In genomic region chr4:58063761-58064160, GRCh38 we compare ENCODE assay signal across 20 cellular contexts.
DNase-seq lines count a peak whose midpoint lies in the region; ATAC-seq, FAIRE-seq and TF ChIP-seq lines count a peak whose summit lies in the region.
"Had no signal": no experiment of that assay in that cellular context is flagged by ENCODE, and none has a peak within 500 bp of the region (broad histone marks: within the 10 kb centered on the region; RNA-seq: fewer than 3 reads in every experiment).

No MANE protein-coding gene starts in this region.

- no TSS peak for BruUV-seq in MCF 10A (replicated peaks; lab: Mats Ljungman, UMichigan)
- BruUV-seq in mammary epithelial cell (replicated peaks; lab: Mats Ljungman, UMichigan): no TSS peak

- intact Hi-C loops in MCF 10A (cut with micrococcal nuclease): no loop called here
- intact Hi-C loops in mammary epithelial cell (cut with micrococcal nuclease): no loop called here

- H3K27me3 ChIP-seq in mammary epithelial cell (ENCODE audit: insufficient read depth, low read length): no peaks in the 10 kb centered on the region

- no peaks in the 10 kb centered on the region for H3K4me1 Mint-ChIP-seq in MCF 10A (ENCODE audit: insufficient read depth, unreplicated experiment)
- H3K4me1 Mint-ChIP-seq: GM23338, H9 had no signal

- H3K9me3 ChIP-seq in mammary epithelial cell (replicated peaks; ENCODE audit: insufficient read depth, low read length): peaks cover 8% of the 10 kb centered on the region
- H3K9me3 ChIP-seq: Caco-2 had no signal

- no peak overlapping the region for H3K4me3 Mint-ChIP-seq in MCF 10A (ENCODE audit: unreplicated experiment)
- H3K4me3 Mint-ChIP-seq: CD8-positive, alpha-beta T cell; GM23338; H9 had no signal

- no peaks in the 10 kb centered on the region for H3K79me2 ChIP-seq in mammary epithelial cell (ENCODE audit: insufficient read depth, low read length)

- DNase-seq in MCF 10A (ENCODE audit: unreplicated experiment): peak; percentile 1
- no peak for DNase-seq in mammary epithelial cell
- DNase-seq in NCI-H69 (lab: John Stamatoyannopoulos, UW): peak; percentile 10
- DNase-seq in amniotic epithelial cell (ENCODE audit: low read depth): peak; percentile 0
- DNase-seq in urothelium cell line (ENCODE audit: low spot score): peak; percentile 20
- DNase-seq in stimulated activated naive CD8-positive, alpha-beta T cell treated with anti-CD3 and anti-CD28 coated beads, Interleukin-15, Interleukin-2, amounts not matched to agents 100 U/mL and 50 U/mL, for 24 hours: no peak
- no peak for DNase-seq in HK-2 (ENCODE audit: unreplicated experiment)
- no peak for DNase-seq in RPMI8226
- DNase-seq: 8988T; C1 segment of cervical spinal cord; Caco-2; CD8-positive, alpha-beta T cell; DMS153; DND-41; GDM1; H9 had no signal

- H3K4me1 ChIP-seq in mammary epithelial cell (ENCODE audit: insufficient read depth, low read length): no peaks in the 10 kb centered on the region
- H3K4me1 ChIP-seq: Caco-2 had no signal

- H3K9ac ChIP-seq in mammary epithelial cell (ENCODE audit: insufficient read depth, low read length): no peak overlapping the region

- H3K27ac ChIP-seq in mammary epithelial cell (ENCODE audit: insufficient read depth, low read depth, low read length): no peak overlapping the region

- in situ Hi-C loops in mammary epithelial cell (cut with MboI; ENCODE audit: low sequenced_read_pairs in 2 of 2): no loop called here

- CTCF ChIA-PET in MCF 10A (lab: Yijun Ruan, JAX) (interaction anchor here (0.5 to 1.2 kb wide), 2 partner anchors 622 to 901 kb away, joined by 3 to 5 read pairs; no protein-coding TSS in a partner anchor), mammary epithelial cell (lab: Charles Lee; ENCODE audit: low non-redundant PET) (no interaction called here)

- H3K4me3 ChIP-seq in mammary epithelial cell (replicated peaks in 1 of 3; ENCODE audit: insufficient read depth in 1 of 3, low read depth in 2 of 3, low read length in 3 of 3): no peak overlapping the region
- H3K4me3 ChIP-seq: GM12878, GM23338 had no signal

- 15% methylated on average over 2 of the region's 2 CpGs for WGBS in mammary epithelial cell (ENCODE audit: low coverage, missing lambda C conversion rate)

- no peaks in the 10 kb centered on the region for H4K20me1 ChIP-seq in mammary epithelial cell (ENCODE audit: insufficient read depth, low read length)

- dilution Hi-C loops in mammary epithelial cell (cut with HindIII; ENCODE audit: low sequenced_read_pairs): no loop called here

- no peaks in the 10 kb centered on the region for H3K9me3 Mint-ChIP-seq in MCF 10A (ENCODE audit: unreplicated experiment)
- H3K9me3 Mint-ChIP-seq: GM23338 had no signal

- H3K27ac Mint-ChIP-seq in MCF 10A (ENCODE audit: low read depth, unreplicated experiment): no peak overlapping the region
- H3K27ac Mint-ChIP-seq: CD8-positive, alpha-beta T cell; GM23338; H9 had no signal

- FAIRE-seq in urothelium cell line (lab: Jason Lieb, UNC): no peak
- FAIRE-seq: GM12878, GM19239 had no signal

- H3K4me2 ChIP-seq in mammary epithelial cell (ENCODE audit: insufficient read depth, low read depth, low read length): no peak overlapping the region
- H3K4me2 ChIP-seq: GM23338 had no signal

- ATAC-seq in stimulated activated naive CD8-positive, alpha-beta T cell treated with anti-CD3 and anti-CD28 coated beads, Interleukin-15, Interleukin-2, amounts not matched to agents 100 U/mL and 50 U/mL, for 24 hours: no peak
- ATAC-seq: CD8-positive, alpha-beta T cell; GM12878; GM23338; HCT116 had no signal

- no peaks in the 10 kb centered on the region for H3K36me3 Mint-ChIP-seq in MCF 10A (ENCODE audit: insufficient read depth, unreplicated experiment)
- H3K36me3 Mint-ChIP-seq: CD8-positive, alpha-beta T cell had no signal

- no peaks in the 10 kb centered on the region for H3K27me3 Mint-ChIP-seq in MCF 10A (ENCODE audit: insufficient read depth, unreplicated experiment)

- POLR2A ChIA-PET in MCF 10A (lab: Yijun Ruan, JAX): interaction anchor here (0.5 kb wide), 1 partner anchor 304 kb away, joined by 3 read pairs; no protein-coding TSS in a partner anchor

- H2AFZ ChIP-seq in mammary epithelial cell (ENCODE audit: low read depth, low read length): no peak overlapping the region
- H2AFZ ChIP-seq: GM23338 had no signal

- TF ChIP-seq CTCF in MCF 10A (IDR thresholded peaks at IDR 0.05; ENCODE audit: unreplicated experiment): no peak
- TF ChIP-seq CTCF in mammary epithelial cell (conservative IDR thresholded peaks at IDR 0.05 in 1 of 2, IDR thresholded peaks at IDR 0.05 in 1 of 2; ENCODE audit: extremely low read depth in 1 of 2, insufficient read depth in 1 of 2, low read depth in 1 of 2, low read length in 2 of 2): no peak

- H3K36me3 ChIP-seq in mammary epithelial cell (ENCODE audit: insufficient read depth, low read length): no peaks in the 10 kb centered on the region

Comparison
In these comparisons a context has a peak if more than half of its experiments do, and no peak if none do; other contexts are left out.
1. DNase-seq: peak in MCF 10A (single experiment), NCI-H69 (single experiment), amniotic epithelial cell (single experiment) and urothelium cell line (single experiment); none in mammary epithelial cell (single experiment), stimulated activated naive CD8-positive, alpha-beta T cell treated with anti-CD3 and anti-CD28 coated beads, Interleukin-15, Interleukin-2, amounts not matched to agents 100 U/mL and 50 U/mL, for 24 hours (single experiment), HK-2 (single experiment) and RPMI8226 (single experiment).